1 cellular context compared by ENCODE assay signal in the genomic region with DNA sequence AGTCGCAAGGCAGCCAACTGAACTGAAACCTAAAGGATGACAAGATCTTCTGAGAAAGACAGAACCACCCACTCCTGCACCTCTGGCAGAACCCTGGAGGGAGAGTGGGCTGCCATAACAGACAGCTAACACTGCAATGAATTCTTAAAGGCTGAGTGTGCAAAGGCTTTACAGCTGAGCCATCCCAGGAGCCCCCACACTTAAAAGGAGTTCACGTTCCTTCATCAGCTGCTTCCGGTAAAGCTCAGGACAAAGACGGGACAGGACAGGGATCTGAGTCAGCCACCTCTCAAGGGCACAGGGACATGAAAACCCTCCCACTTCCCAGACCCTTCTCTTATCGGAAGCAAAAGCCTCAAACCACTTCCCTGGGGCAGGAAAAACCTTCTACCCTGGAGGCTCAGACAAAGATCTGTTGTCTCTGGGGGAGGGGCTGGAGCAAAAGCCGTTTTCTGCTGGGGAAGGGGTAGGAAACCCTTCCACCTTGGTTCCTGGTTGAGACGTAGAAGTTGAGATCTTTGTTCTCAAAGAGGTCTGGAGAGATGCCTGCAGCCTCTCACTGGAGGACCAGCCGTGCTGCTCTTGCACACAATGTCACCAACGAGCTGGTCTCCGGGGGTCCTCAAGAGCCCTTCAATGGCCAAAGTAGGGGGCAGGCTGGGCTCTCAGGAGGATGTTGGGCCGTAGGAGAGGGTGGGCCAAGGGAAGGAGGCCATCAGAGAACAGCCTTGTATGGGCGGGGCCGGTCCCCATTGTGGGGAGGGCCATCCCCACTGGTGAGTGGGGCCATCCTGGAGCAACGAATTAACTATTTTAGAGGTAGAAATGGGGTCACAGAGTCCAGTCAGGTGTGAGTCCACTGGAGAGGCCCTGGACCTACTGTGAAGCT.
TF ChIP-seq lines count a peak whose summit lies in the region.

No MANE protein-coding gene starts in this region.

TF ChIP-seq in HepG2, 621 proteins besides CTCF, POLR2A, EP300 and RAD21 (continued from another document):
- TF ChIP-seq, protein P1, sequence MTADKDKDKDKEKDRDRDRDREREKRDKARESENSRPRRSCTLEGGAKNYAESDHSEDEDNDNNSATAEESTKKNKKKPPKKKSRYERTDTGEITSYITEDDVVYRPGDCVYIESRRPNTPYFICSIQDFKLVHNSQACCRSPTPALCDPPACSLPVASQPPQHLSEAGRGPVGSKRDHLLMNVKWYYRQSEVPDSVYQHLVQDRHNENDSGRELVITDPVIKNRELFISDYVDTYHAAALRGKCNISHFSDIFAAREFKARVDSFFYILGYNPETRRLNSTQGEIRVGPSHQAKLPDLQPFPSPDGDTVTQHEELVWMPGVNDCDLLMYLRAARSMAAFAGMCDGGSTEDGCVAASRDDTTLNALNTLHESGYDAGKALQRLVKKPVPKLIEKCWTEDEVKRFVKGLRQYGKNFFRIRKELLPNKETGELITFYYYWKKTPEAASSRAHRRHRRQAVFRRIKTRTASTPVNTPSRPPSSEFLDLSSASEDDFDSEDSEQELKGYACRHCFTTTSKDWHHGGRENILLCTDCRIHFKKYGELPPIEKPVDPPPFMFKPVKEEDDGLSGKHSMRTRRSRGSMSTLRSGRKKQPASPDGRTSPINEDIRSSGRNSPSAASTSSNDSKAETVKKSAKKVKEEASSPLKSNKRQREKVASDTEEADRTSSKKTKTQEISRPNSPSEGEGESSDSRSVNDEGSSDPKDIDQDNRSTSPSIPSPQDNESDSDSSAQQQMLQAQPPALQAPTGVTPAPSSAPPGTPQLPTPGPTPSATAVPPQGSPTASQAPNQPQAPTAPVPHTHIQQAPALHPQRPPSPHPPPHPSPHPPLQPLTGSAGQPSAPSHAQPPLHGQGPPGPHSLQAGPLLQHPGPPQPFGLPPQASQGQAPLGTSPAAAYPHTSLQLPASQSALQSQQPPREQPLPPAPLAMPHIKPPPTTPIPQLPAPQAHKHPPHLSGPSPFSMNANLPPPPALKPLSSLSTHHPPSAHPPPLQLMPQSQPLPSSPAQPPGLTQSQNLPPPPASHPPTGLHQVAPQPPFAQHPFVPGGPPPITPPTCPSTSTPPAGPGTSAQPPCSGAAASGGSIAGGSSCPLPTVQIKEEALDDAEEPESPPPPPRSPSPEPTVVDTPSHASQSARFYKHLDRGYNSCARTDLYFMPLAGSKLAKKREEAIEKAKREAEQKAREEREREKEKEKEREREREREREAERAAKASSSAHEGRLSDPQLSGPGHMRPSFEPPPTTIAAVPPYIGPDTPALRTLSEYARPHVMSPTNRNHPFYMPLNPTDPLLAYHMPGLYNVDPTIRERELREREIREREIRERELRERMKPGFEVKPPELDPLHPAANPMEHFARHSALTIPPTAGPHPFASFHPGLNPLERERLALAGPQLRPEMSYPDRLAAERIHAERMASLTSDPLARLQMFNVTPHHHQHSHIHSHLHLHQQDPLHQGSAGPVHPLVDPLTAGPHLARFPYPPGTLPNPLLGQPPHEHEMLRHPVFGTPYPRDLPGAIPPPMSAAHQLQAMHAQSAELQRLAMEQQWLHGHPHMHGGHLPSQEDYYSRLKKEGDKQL (CRISPR knock-in tag; IDR thresholded peaks at IDR 0.05; ENCODE audit: low read depth): no peak
- TF ChIP-seq ZNF382 (CRISPR knock-in tag; IDR thresholded peaks at IDR 0.05; ENCODE audit: borderline replicate concordance): no peak
- TF ChIP-seq, protein P2, sequence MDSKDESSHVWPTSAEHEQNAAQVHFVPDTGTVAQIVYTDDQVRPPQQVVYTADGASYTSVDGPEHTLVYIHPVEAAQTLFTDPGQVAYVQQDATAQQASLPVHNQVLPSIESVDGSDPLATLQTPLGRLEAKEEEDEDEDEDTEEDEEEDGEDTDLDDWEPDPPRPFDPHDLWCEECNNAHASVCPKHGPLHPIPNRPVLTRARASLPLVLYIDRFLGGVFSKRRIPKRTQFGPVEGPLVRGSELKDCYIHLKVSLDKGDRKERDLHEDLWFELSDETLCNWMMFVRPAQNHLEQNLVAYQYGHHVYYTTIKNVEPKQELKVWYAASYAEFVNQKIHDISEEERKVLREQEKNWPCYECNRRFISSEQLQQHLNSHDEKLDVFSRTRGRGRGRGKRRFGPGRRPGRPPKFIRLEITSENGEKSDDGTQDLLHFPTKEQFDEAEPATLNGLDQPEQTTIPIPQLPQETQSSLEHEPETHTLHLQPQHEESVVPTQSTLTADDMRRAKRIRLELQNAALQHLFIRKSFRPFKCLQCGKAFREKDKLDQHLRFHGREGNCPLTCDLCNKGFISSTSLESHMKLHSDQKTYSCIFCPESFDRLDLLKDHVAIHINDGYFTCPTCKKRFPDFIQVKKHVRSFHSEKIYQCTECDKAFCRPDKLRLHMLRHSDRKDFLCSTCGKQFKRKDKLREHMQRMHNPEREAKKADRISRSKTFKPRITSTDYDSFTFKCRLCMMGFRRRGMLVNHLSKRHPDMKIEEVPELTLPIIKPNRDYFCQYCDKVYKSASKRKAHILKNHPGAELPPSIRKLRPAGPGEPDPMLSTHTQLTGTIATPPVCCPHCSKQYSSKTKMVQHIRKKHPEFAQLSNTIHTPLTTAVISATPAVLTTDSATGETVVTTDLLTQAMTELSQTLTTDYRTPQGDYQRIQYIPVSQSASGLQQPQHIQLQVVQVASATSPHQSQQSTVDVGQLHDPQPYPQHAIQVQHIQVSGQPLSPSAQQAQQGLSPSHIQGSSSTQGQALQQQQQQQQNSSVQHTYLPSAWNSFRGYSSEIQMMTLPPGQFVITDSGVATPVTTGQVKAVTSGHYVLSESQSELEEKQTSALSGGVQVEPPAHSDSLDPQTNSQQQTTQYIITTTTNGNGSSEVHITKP (CRISPR knock-in tag; IDR thresholded peaks at IDR 0.05; ENCODE audit: low read depth): no peak
- TF ChIP-seq ZNF326 (CRISPR knock-in tag; IDR thresholded peaks at IDR 0.05; ENCODE audit: borderline replicate concordance): no peak
- TF ChIP-seq, protein P3, sequence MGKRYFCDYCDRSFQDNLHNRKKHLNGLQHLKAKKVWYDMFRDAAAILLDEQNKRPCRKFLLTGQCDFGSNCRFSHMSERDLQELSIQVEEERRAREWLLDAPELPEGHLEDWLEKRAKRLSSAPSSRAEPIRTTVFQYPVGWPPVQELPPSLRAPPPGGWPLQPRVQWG (CRISPR knock-in tag; IDR thresholded peaks at IDR 0.05; ENCODE audit: borderline replicate concordance, low read depth): no peak
- no peak for TF ChIP-seq ZNF343 (CRISPR knock-in tag; IDR thresholded peaks at IDR 0.05)
- TF ChIP-seq RFXAP (CRISPR knock-in tag; IDR thresholded peaks at IDR 0.05; ENCODE audit: borderline replicate concordance): no peak
- no peak for TF ChIP-seq SMARCC2 (IDR thresholded peaks at IDR 0.05)
- TF ChIP-seq ZNF160 (CRISPR knock-in tag; IDR thresholded peaks at IDR 0.05): no peak
- TF ChIP-seq ZNF432 (CRISPR knock-in tag; IDR thresholded peaks at IDR 0.05; ENCODE audit: borderline replicate concordance): no peak
- no peak for TF ChIP-seq ZNF780A (CRISPR knock-in tag; IDR thresholded peaks at IDR 0.05)
- TF ChIP-seq ATAD3A (CRISPR knock-in tag; IDR thresholded peaks at IDR 0.05): no peak
- TF ChIP-seq, protein P4, sequence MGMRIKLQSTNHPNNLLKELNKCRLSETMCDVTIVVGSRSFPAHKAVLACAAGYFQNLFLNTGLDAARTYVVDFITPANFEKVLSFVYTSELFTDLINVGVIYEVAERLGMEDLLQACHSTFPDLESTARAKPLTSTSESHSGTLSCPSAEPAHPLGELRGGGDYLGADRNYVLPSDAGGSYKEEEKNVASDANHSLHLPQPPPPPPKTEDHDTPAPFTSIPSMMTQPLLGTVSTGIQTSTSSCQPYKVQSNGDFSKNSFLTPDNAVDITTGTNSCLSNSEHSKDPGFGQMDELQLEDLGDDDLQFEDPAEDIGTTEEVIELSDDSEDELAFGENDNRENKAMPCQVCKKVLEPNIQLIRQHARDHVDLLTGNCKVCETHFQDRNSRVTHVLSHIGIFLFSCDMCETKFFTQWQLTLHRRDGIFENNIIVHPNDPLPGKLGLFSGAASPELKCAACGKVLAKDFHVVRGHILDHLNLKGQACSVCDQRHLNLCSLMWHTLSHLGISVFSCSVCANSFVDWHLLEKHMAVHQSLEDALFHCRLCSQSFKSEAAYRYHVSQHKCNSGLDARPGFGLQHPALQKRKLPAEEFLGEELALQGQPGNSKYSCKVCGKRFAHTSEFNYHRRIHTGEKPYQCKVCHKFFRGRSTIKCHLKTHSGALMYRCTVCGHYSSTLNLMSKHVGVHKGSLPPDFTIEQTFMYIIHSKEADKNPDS (CRISPR knock-in tag; IDR thresholded peaks at IDR 0.05): no peak
- TF ChIP-seq, protein P5, sequence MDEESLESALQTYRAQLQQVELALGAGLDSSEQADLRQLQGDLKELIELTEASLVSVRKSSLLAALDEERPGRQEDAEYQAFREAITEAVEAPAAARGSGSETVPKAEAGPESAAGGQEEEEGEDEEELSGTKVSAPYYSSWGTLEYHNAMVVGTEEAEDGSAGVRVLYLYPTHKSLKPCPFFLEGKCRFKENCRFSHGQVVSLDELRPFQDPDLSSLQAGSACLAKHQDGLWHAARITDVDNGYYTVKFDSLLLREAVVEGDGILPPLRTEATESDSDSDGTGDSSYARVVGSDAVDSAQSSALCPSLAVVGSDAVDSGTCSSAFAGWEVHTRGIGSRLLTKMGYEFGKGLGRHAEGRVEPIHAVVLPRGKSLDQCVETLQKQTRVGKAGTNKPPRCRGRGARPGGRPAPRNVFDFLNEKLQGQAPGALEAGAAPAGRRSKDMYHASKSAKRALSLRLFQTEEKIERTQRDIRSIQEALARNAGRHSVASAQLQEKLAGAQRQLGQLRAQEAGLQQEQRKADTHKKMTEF (CRISPR knock-in tag; IDR thresholded peaks at IDR 0.05): no peak
